ENCODE assay signal across 8 cellular contexts in genomic region chr11:12673601-12673923, GRCh38. TPM values are rescaled to one million over a fixed set of nuclear protein-coding genes. Genes with fewer than 3 reads are reported as not detected.
A peak's percentile ranks its signal among the peaks of the same experiment; 100 is the strongest.
DNase-seq lines count a peak whose midpoint lies in the region; ATAC-seq and TF ChIP-seq lines count a peak whose summit lies in the region.

No MANE protein-coding gene starts in this region.

- peaks cover 5% of the 10 kb centered on the region for H3K4me1 Mint-ChIP-seq in activated naive CD4-positive, alpha-beta T cell treated with anti-CD3 and anti-CD28 coated beads for 36 hours (ENCODE audit: low read depth)
- peaks cover 15% of the 10 kb centered on the region for H3K4me1 Mint-ChIP-seq in activated B cell treated with CpG ODN at 0.5 μM for 24 hours

- ATAC-seq in activated B cell treated with CpG ODN at 0.5 μM for 24 hours (ENCODE audit: low read depth) = no peak

- no peak for TF ChIP-seq CTCF in activated B cell treated with CpG ODN at 0.5 μM for 24 hours (IDR thresholded peaks at IDR 0.05)

- no peaks in the 10 kb centered on the region for H3K36me3 Mint-ChIP-seq in activated naive CD4-positive, alpha-beta T cell treated with anti-CD3 and anti-CD28 coated beads for 36 hours (ENCODE audit: low read depth)
- no peaks in the 10 kb centered on the region for H3K36me3 Mint-ChIP-seq in activated B cell treated with CpG ODN at 0.5 μM for 24 hours (ENCODE audit: low read depth)

- H3K9me3 Mint-ChIP-seq in activated naive CD4-positive, alpha-beta T cell treated with anti-CD3 and anti-CD28 coated beads for 36 hours = no peaks in the 10 kb centered on the region
- H3K9me3 Mint-ChIP-seq in activated B cell treated with CpG ODN at 0.5 μM for 24 hours = peaks cover 2% of the 10 kb centered on the region

- H3K4me3 Mint-ChIP-seq in activated naive CD4-positive, alpha-beta T cell treated with anti-CD3 and anti-CD28 coated beads for 36 hours = peak overlapping the region; percentile 77
- H3K4me3 Mint-ChIP-seq in activated B cell treated with CpG ODN at 0.5 μM for 24 hours = peak overlapping the region; percentile 75

- H3K27me3 Mint-ChIP-seq in activated naive CD4-positive, alpha-beta T cell treated with anti-CD3 and anti-CD28 coated beads for 36 hours (ENCODE audit: low read depth) = peaks cover 72% of the 10 kb centered on the region
- peaks cover 62% of the 10 kb centered on the region for H3K27me3 Mint-ChIP-seq in activated B cell treated with CpG ODN at 0.5 μM for 24 hours

- H3K9me3 ChIP-seq in iPS-18c (ENCODE audit: control insufficient read depth, insufficient read depth, low read length) = no peaks in the 10 kb centered on the region

- CTCF ChIA-PET in activated naive CD4-positive, alpha-beta T cell treated with anti-CD3 and anti-CD28 coated beads for 36 hours (lab: Charles Lee) = no interaction called here
- CTCF ChIA-PET in activated B cell treated with CpG ODN at 0.5 μM for 24 hours (lab: Charles Lee) = no interaction called here

- POLR2A ChIA-PET in activated B cell treated with CpG ODN at 0.5 μM for 24 hours (lab: Charles Lee) = no interaction called here

- H3K4me3 ChIP-seq in iPS-18c (ENCODE audit: insufficient read depth, low read depth, low read length) = peak overlapping the region; percentile 71; the same call in 1 of the 2 replicates

- intact Hi-C loops in activated naive CD4-positive, alpha-beta T cell treated with anti-CD3 and anti-CD28 coated beads for 36 hours (cut with micrococcal nuclease) = loop anchor here (5.0 to 10.0 kb wide), 4 partner anchors 139 to 829 kb away; partner anchors contain the start of genes BMAL1, PARVA and USP47
- intact Hi-C loops in activated B cell treated with CpG ODN at 0.5 μM for 24 hours (cut with micrococcal nuclease) = loop anchor here (5.0 kb wide), 1 partner anchor 604 kb away; the partner anchor contains the start of gene BMAL1

- DNase-seq in activated naive CD4-positive, alpha-beta T cell treated with anti-CD3 and anti-CD28 coated beads for 36 hours = no peak
- DNase-seq in activated naive CD4-positive, alpha-beta T cell (lab: John Stamatoyannopoulos, UW) = no peak
- DNase-seq in activated B cell treated with CpG ODN at 0.5 μM for 24 hours (no peak), superior temporal gyrus (ENCODE audit: extremely low spot score) (peak; percentile 43), AG20443 (ENCODE audit: low spot score) (no peak), NCI-H1694 treated with DMSO at 0.1 percent for 48 hours (lab: John Stamatoyannopoulos, UW) (no peak)
- no peak for DNase-seq in stimulated activated CD4-positive, alpha-beta T cell treated with anti-CD3 and anti-CD28 coated beads, Interleukin-4, amount 100 ng/mL, for 4 hours

- no peak overlapping the region for H3K27ac Mint-ChIP-seq in activated naive CD4-positive, alpha-beta T cell treated with anti-CD3 and anti-CD28 coated beads for 36 hours
- no peak overlapping the region for H3K27ac Mint-ChIP-seq in activated B cell treated with CpG ODN at 0.5 μM for 24 hours

RNA-seq across cellular contexts. Expression of gene TEAD1, which starts 0.7 kb away (rescaled TPM):
- total RNA-seq in activated naive CD4-positive, alpha-beta T cell treated with anti-CD3 and anti-CD28 coated beads for 36 hours = 1 to 10 TPM in 1 of 2 experiments, under 1 TPM in 1; 0.93 to 1.2 TPM
- 0.07 and 0.12 TPM in 2 replicates for total RNA-seq in activated B cell treated with CpG ODN at 0.5 μM for 24 hours
